In the genomic region with DNA sequence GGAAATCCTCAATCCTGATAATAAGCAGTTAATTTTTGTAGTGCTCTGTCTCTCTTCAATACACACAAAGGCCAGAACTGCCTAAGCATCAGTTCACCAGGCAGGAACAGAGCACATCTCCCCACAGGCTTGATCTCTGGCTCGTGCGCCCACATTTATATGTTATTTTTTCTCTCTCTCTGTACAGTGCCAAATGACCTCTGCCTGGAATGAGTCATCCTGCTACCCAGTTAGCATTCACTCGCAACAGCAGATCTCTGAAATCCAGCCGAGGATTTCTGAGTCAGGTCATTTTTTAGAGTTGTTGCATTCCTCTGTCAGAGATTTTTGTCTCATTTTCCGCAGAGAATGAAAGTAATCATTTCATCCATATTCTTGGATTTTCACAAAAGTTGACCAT, we compare ENCODE assay signal across 10 cellular contexts.
A peak's percentile ranks its signal among the peaks of the same experiment; 100 is the strongest.
DNase-seq lines count a peak whose midpoint lies in the region; ATAC-seq and FAIRE-seq lines count a peak whose summit lies in the region.
"Had no signal": no experiment of that assay in that cellular context is flagged by ENCODE, and none has a peak within 500 bp of the region (broad histone marks: within the 10 kb centered on the region; RNA-seq: fewer than 3 reads in every experiment).

No MANE protein-coding gene starts in this region.

- CTCF ChIA-PET in activated CD8-positive, alpha-beta memory T cell treated with anti-CD3 and anti-CD28 coated beads, Interleukin-2, amount 10 ng/mL, durations not matched to agents 7 days and 5 days (lab: Charles Lee): no interaction called here

- peak overlapping the region; percentile 66 for H3K9ac ChIP-seq in mesenchymal stem cell (ENCODE audit: low read length)

- H3K4me1 ChIP-seq in mesenchymal stem cell (ENCODE audit: control insufficient read depth, insufficient read depth, low read depth, low read length): peaks cover 10% of the 10 kb centered on the region

- H3K4me2 ChIP-seq in mesenchymal stem cell (ENCODE audit: low read length, poor library complexity, severe bottlenecking): no peak overlapping the region

- H3K36me3 ChIP-seq in mesenchymal stem cell (ENCODE audit: control insufficient read depth in 1 of 2, insufficient read depth in 2 of 2, low read depth in 1 of 2, low read length in 2 of 2): peaks cover 11 to 29% of the 10 kb centered on the region in 2 experiments

- DNase-seq in Right ventricle myocardium inferior (ENCODE audit: missing footprints): no peak
- DNase-seq in cardiac septum (ENCODE audit: low spot score): no peak
- peak; percentile 94 for DNase-seq in mesenchymal stem cell
- DNase-seq in activated CD8-positive, alpha-beta memory T cell treated with anti-CD3 and anti-CD28 coated beads, Interleukin-2, amount 10 ng/mL, durations not matched to agents 7 days and 5 days: no peak
- DNase-seq in SHP77 treated with DMSO at 0.1 percent for 48 hours (lab: John Stamatoyannopoulos, UW): no peak
- DNase-seq in NCI-H510A treated with DMSO at 0.1 percent for 48 hours (lab: John Stamatoyannopoulos, UW): no peak
- DNase-seq in NCI-H2107 treated with DMSO at 0.1 percent for 48 hours (lab: John Stamatoyannopoulos, UW; ENCODE audit: unreplicated experiment): no peak
- DNase-seq: NCI-H774 had no signal

- H3K23ac ChIP-seq in mesenchymal stem cell (ENCODE audit: low read length in 2 of 2): no peak overlapping the region

- H2BK5ac ChIP-seq in mesenchymal stem cell (ENCODE audit: low read depth, low read length, poor library complexity, severe bottlenecking): no peak overlapping the region

- no peak overlapping the region for H2BK120ac ChIP-seq in mesenchymal stem cell (ENCODE audit: low read depth, low read length)

- no peak overlapping the region for H2AFZ ChIP-seq in mesenchymal stem cell (ENCODE audit: low read depth, low read length)

- H3K79me1 ChIP-seq in mesenchymal stem cell (replicated peaks; ENCODE audit: low read length, poor library complexity, severe bottlenecking): peaks cover 4% of the 10 kb centered on the region

- H3K27me3 Mint-ChIP-seq in activated CD8-positive, alpha-beta memory T cell treated with anti-CD3 and anti-CD28 coated beads, Interleukin-2, amount 10 ng/mL, durations not matched to agents 7 days and 5 days: no peaks in the 10 kb centered on the region
- H3K27me3 Mint-ChIP-seq: B cell had no signal

- no peak overlapping the region for H3K27ac Mint-ChIP-seq in activated CD8-positive, alpha-beta memory T cell treated with anti-CD3 and anti-CD28 coated beads, Interleukin-2, amount 10 ng/mL, durations not matched to agents 7 days and 5 days
- H3K27ac Mint-ChIP-seq: B cell had no signal

- H3K9me3 ChIP-seq in mesenchymal stem cell (ENCODE audit: control insufficient read depth, low read length): no peaks in the 10 kb centered on the region

- no peak overlapping the region for H2BK15ac ChIP-seq in mesenchymal stem cell (ENCODE audit: low read depth, poor library complexity, severe bottlenecking)

- H3K4ac ChIP-seq in mesenchymal stem cell (ENCODE audit: low read depth in 1 of 2, low read length in 2 of 2): no peak overlapping the region

- H2BK12ac ChIP-seq in mesenchymal stem cell (ENCODE audit: low read length in 2 of 2): no peak overlapping the region

- H3K4me3 Mint-ChIP-seq in activated CD8-positive, alpha-beta memory T cell treated with anti-CD3 and anti-CD28 coated beads, Interleukin-2, amount 10 ng/mL, durations not matched to agents 7 days and 5 days: no peak overlapping the region
- H3K4me3 Mint-ChIP-seq: B cell had no signal

- no peak overlapping the region for H3K4me3 ChIP-seq in mesenchymal stem cell (ENCODE audit: insufficient read depth in 1 of 2, low read depth in 1 of 2, low read length in 2 of 2)

- 1% methylated on average over 4 of the region's 5 CpGs for WGBS in mesenchymal stem cell

- peak overlapping the region; percentile 64 for H3K27ac ChIP-seq in mesenchymal stem cell (ENCODE audit: low read length, poor library complexity, severe bottlenecking)

- H3K36me3 Mint-ChIP-seq in activated CD8-positive, alpha-beta memory T cell treated with anti-CD3 and anti-CD28 coated beads, Interleukin-2, amount 10 ng/mL, durations not matched to agents 7 days and 5 days: no peaks in the 10 kb centered on the region

- intact Hi-C loops in Right ventricle myocardium inferior (cut with DNase I): no loop called here
- intact Hi-C loops in cardiac septum (cut with DNase I): loop anchor here (5.0 kb wide), 1 partner anchor 104 kb away; no protein-coding TSS in a partner anchor

- no peaks in the 10 kb centered on the region for H3K4me1 Mint-ChIP-seq in activated CD8-positive, alpha-beta memory T cell treated with anti-CD3 and anti-CD28 coated beads, Interleukin-2, amount 10 ng/mL, durations not matched to agents 7 days and 5 days
- H3K4me1 Mint-ChIP-seq: B cell had no signal

- no peak overlapping the region for H3K14ac ChIP-seq in mesenchymal stem cell (ENCODE audit: low read length in 2 of 2)

- no peak overlapping the region for H4K8ac ChIP-seq in mesenchymal stem cell (ENCODE audit: low read length)

- H3K27me3 ChIP-seq in mesenchymal stem cell (ENCODE audit: control insufficient read depth in 1 of 2, insufficient read depth in 1 of 2, low read length in 2 of 2): no peaks in the 10 kb centered on the region

- peak; percentile 98 for ATAC-seq in Right ventricle myocardium inferior
- ATAC-seq in activated CD8-positive, alpha-beta memory T cell treated with anti-CD3 and anti-CD28 coated beads, Interleukin-2, amount 10 ng/mL, durations not matched to agents 7 days and 5 days: no peak

- H2AK5ac ChIP-seq in mesenchymal stem cell (ENCODE audit: low read length, severe bottlenecking): no peak overlapping the region

- no peak overlapping the region for H4K91ac ChIP-seq in mesenchymal stem cell (ENCODE audit: low read length)

- peak; percentile 95 for FAIRE-seq in endometrium (lab: Jason Lieb, UNC)

- H3K9me3 Mint-ChIP-seq in activated CD8-positive, alpha-beta memory T cell treated with anti-CD3 and anti-CD28 coated beads, Interleukin-2, amount 10 ng/mL, durations not matched to agents 7 days and 5 days (ENCODE audit: low read depth): no peaks in the 10 kb centered on the region

- peak overlapping the region in 1 of 2 experiments; percentile 94 for H3K18ac ChIP-seq in mesenchymal stem cell (ENCODE audit: low read depth in 1 of 2, low read length in 2 of 2)
